Comparison of ENCODE assay signal across 1 cellular context in genomic region chr10:74738985-74739567, GRCh38.
TF ChIP-seq lines count a peak whose summit lies in the region.

No MANE protein-coding gene starts in this region.

TF ChIP-seq in GM12878, 131 proteins besides CTCF, POLR2A, EP300 and RAD21 (continued from another document and continues in another):
- TF ChIP-seq CBFB (IDR thresholded peaks at IDR 0.05; ENCODE audit: low read depth) (0 out of 2 replicates have a peak, but pooled peaks have one; percentile 68), NR2C2 (IDR thresholded peaks at IDR 0.05; ENCODE audit: borderline replicate concordance, control insufficient read depth, insufficient read length, low read depth) (no peak), ESRRA (IDR thresholded peaks at IDR 0.05; ENCODE audit: low read length) (no peak), MEF2B (IDR thresholded peaks at IDR 0.05; ENCODE audit: partially characterized antibody, poor library complexity, severe bottlenecking) (peak; percentile 74), MYC (IDR thresholded peaks at IDR 0.05; ENCODE audit: insufficient read depth, insufficient read length, insufficient replicate concordance, low read length, severe bottlenecking) (no peak), ATF7 (IDR thresholded peaks at IDR 0.05; ENCODE audit: low read depth) (peak; percentile 31; the same call in 1 of the 2 replicates), MTA3 (IDR thresholded peaks at IDR 0.05; ENCODE audit: borderline replicate concordance, low read length) (peak; percentile 67; the same call in 1 of the 2 replicates), TCF12 (IDR thresholded peaks at IDR 0.05; ENCODE audit: low read depth, low read length) (0 out of 2 replicates have a peak, but pooled peaks have one; percentile 6), RCOR1 (conservative IDR thresholded peaks at IDR 0.05; ENCODE audit: low read depth, low read length) (no peak), CBX3 (IDR thresholded peaks at IDR 0.05; ENCODE audit: borderline replicate concordance, low read depth) (no peak), BRCA1 (IDR thresholded peaks at IDR 0.05; ENCODE audit: low read depth, low read length) (no peak), ZBED1 (IDR thresholded peaks at IDR 0.05; ENCODE audit: borderline replicate concordance) (peak; percentile 40; the same call in 1 of the 2 replicates), TCF3 (IDR thresholded peaks at IDR 0.05; ENCODE audit: borderline replicate concordance, insufficient read depth, low read depth, low read length) (no peak), SIN3A (IDR thresholded peaks at IDR 0.05; ENCODE audit: low read depth, low read length) (no peak), RFX5 (IDR thresholded peaks at IDR 0.05; ENCODE audit: low read depth, low read length) (no peak), FOXM1 (IDR thresholded peaks at IDR 0.05; ENCODE audit: low read depth, low read length) (peak; percentile 54; the same call in 1 of the 2 replicates), RUNX3 (IDR thresholded peaks at IDR 0.05; ENCODE audit: low read length) (peak; percentile 95), EZH2 (IDR thresholded peaks at IDR 0.05; ENCODE audit: borderline replicate concordance, control insufficient read depth, low read depth, low read length) (no peak), POU2F2 (IDR thresholded peaks at IDR 0.05; ENCODE audit: borderline replicate concordance, low read depth, low read length) (peak; percentile 25; the same call in 1 of the 3 replicates), NFYA (IDR thresholded peaks at IDR 0.05; ENCODE audit: borderline replicate concordance, low read depth, low read length) (no peak), TARDBP (IDR thresholded peaks at IDR 0.05; ENCODE audit: borderline replicate concordance) (no peak), IKZF2 (IDR thresholded peaks at IDR 0.05) (peak; percentile 52 to 57), RBBP5 (conservative IDR thresholded peaks at IDR 0.05) (0 out of 2 replicates have a peak, but pooled peaks have one; percentile 95), SMAD1 (IDR thresholded peaks at IDR 0.05; ENCODE audit: low read depth, partially characterized antibody) (peak; percentile 21), NR2C1 (IDR thresholded peaks at IDR 0.05) (peak; percentile 46; the same call in 1 of the 2 replicates), NR2F1 (conservative IDR thresholded peaks at IDR 0.05) (peak; percentile 77), HSF1 (IDR thresholded peaks at IDR 0.05; ENCODE audit: low read depth, low read length) (no peak), CHD1 (IDR thresholded peaks at IDR 0.05; ENCODE audit: low read depth, low read length) (no peak), WRNIP1 (IDR thresholded peaks at IDR 0.05; ENCODE audit: borderline replicate concordance, low read depth, low read length) (no peak), SREBF1 (IDR thresholded peaks at IDR 0.05; ENCODE audit: low read length) (no peak), GABPA (IDR thresholded peaks at IDR 0.05; ENCODE audit: low read depth) (no peak), ETV6 (conservative IDR thresholded peaks at IDR 0.05 in 1 of 2, IDR thresholded peaks at IDR 0.05 in 1 of 2; ENCODE audit: borderline replicate concordance in 1 of 2, low read depth in 1 of 2) (peak in 1 of 2 experiments; percentile 81; a peak in 2 of 4 replicates), USF1 (IDR thresholded peaks at IDR 0.05; ENCODE audit: borderline replicate concordance, extremely low read length, insufficient read depth, low read depth, low read length) (peak; percentile 43), TBL1XR1 (IDR thresholded peaks at IDR 0.05; ENCODE audit: low read depth, low read length) (0 out of 2 replicates have a peak, but pooled peaks have one; percentile 59), CEBPB (IDR thresholded peaks at IDR 0.05; ENCODE audit: borderline replicate concordance in 1 of 2, low read depth in 2 of 2, low read length in 2 of 2) (no peak), ASH2L (IDR thresholded peaks at IDR 0.05; ENCODE audit: borderline replicate concordance, low read depth) (peak; percentile 100), PML (IDR thresholded peaks at IDR 0.05; ENCODE audit: low read length) (peak; percentile 21; the same call in 1 of the 2 replicates), STAT3 (IDR thresholded peaks at IDR 0.05; ENCODE audit: low read depth, low read length) (no peak), NFIC (IDR thresholded peaks at IDR 0.05; ENCODE audit: low read depth, low read length) (peak; percentile 80; the same call in 1 of the 2 replicates), MEF2A (IDR thresholded peaks at IDR 0.05; ENCODE audit: insufficient read depth, low read depth, low read length) (0 out of 2 replicates have a peak, but pooled peaks have one; percentile 67), STAT1 (conservative IDR thresholded peaks at IDR 0.05) (no peak), SKIL (IDR thresholded peaks at IDR 0.05; ENCODE audit: low read depth, poor library complexity, severe bottlenecking) (peak; percentile 57), BHLHE40 (IDR thresholded peaks at IDR 0.05; ENCODE audit: borderline replicate concordance in 1 of 2, low read depth in 2 of 2, low read length in 1 of 2) (peak; percentile 81 to 83; a peak in 3 of 4 replicates), SIX5 (IDR thresholded peaks at IDR 0.05; ENCODE audit: low read depth, low read length, severe bottlenecking) (no peak), ZNF592 (IDR thresholded peaks at IDR 0.05) (no peak)
- TF ChIP-seq, protein P1, sequence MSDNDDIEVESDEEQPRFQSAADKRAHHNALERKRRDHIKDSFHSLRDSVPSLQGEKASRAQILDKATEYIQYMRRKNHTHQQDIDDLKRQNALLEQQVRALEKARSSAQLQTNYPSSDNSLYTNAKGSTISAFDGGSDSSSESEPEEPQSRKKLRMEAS (IDR thresholded peaks at IDR 0.05; ENCODE audit: low read depth, low read length): no peak; the same call in 1 of the 2 replicates
- TF ChIP-seq, protein P2, sequence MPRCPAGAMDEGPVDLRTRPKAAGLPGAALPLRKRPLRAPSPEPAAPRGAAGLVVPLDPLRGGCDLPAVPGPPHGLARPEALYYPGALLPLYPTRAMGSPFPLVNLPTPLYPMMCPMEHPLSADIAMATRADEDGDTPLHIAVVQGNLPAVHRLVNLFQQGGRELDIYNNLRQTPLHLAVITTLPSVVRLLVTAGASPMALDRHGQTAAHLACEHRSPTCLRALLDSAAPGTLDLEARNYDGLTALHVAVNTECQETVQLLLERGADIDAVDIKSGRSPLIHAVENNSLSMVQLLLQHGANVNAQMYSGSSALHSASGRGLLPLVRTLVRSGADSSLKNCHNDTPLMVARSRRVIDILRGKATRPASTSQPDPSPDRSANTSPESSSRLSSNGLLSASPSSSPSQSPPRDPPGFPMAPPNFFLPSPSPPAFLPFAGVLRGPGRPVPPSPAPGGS (IDR thresholded peaks at IDR 0.05; ENCODE audit: borderline replicate concordance, insufficient read depth, low read depth, low read length, poor library complexity, severe bottlenecking): no peak
- TF ChIP-seq, protein P3, sequence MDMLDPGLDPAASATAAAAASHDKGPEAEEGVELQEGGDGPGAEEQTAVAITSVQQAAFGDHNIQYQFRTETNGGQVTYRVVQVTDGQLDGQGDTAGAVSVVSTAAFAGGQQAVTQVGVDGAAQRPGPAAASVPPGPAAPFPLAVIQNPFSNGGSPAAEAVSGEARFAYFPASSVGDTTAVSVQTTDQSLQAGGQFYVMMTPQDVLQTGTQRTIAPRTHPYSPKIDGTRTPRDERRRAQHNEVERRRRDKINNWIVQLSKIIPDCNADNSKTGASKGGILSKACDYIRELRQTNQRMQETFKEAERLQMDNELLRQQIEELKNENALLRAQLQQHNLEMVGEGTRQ (IDR thresholded peaks at IDR 0.05; ENCODE audit: borderline replicate concordance, low read depth, low read length): no peak; the same call in 1 of the 2 replicates
- TF ChIP-seq, protein P4, sequence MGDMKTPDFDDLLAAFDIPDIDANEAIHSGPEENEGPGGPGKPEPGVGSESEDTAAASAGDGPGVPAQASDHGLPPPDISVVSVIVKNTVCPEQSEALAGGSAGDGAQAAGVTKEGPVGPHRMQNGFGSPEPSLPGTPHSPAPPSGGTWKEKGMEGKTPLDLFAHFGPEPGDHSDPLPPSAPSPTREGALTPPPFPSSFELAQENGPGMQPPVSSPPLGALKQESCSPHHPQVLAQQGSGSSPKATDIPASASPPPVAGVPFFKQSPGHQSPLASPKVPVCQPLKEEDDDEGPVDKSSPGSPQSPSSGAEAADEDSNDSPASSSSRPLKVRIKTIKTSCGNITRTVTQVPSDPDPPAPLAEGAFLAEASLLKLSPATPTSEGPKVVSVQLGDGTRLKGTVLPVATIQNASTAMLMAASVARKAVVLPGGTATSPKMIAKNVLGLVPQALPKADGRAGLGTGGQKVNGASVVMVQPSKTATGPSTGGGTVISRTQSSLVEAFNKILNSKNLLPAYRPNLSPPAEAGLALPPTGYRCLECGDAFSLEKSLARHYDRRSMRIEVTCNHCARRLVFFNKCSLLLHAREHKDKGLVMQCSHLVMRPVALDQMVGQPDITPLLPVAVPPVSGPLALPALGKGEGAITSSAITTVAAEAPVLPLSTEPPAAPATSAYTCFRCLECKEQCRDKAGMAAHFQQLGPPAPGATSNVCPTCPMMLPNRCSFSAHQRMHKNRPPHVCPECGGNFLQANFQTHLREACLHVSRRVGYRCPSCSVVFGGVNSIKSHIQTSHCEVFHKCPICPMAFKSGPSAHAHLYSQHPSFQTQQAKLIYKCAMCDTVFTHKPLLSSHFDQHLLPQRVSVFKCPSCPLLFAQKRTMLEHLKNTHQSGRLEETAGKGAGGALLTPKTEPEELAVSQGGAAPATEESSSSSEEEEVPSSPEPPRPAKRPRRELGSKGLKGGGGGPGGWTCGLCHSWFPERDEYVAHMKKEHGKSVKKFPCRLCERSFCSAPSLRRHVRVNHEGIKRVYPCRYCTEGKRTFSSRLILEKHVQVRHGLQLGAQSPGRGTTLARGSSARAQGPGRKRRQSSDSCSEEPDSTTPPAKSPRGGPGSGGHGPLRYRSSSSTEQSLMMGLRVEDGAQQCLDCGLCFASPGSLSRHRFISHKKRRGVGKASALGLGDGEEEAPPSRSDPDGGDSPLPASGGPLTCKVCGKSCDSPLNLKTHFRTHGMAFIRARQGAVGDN (IDR thresholded peaks at IDR 0.05): peak; percentile 96
